ENCODE assay signal across 1 cellular context in genomic region chrX:149521438-149521837, GRCh38.
TF ChIP-seq lines count a peak whose summit lies in the region.

No MANE protein-coding gene starts in this region.

TF ChIP-seq in K562, 482 proteins besides CTCF, POLR2A, EP300 and RAD21:
- TF ChIP-seq STAT6 (CRISPR knock-in tag; IDR thresholded peaks at IDR 0.05) (no peak), MXD1 (CRISPR knock-in tag; IDR thresholded peaks at IDR 0.05; ENCODE audit: borderline replicate concordance, poor library complexity, severe bottlenecking) (no peak), MTA3 (IDR thresholded peaks at IDR 0.05; ENCODE audit: borderline replicate concordance) (no peak)
TF ChIP-seq in K562: peak in this region for 0.
